Comparison of ENCODE assay signal across 1 cellular context in genomic region chr1:19310720-19311502, GRCh38.
A peak's percentile ranks its signal among the peaks of the same experiment; 100 is the strongest.
TF ChIP-seq lines count a peak whose summit lies in the region.

No MANE protein-coding gene starts in this region.

TF ChIP-seq in HepG2, 621 proteins besides CTCF, POLR2A, EP300 and RAD21:
- TF ChIP-seq HIVEP1 (CRISPR knock-in tag; IDR thresholded peaks at IDR 0.05), result 0 out of 2 replicates have a peak, but pooled peaks have one; percentile 16
- TF ChIP-seq NFE2 (CRISPR knock-in tag; IDR thresholded peaks at IDR 0.05), result no peak
- TF ChIP-seq TRIM24 (CRISPR knock-in tag; IDR thresholded peaks at IDR 0.05), result no peak
- TF ChIP-seq ZNF143 (CRISPR knock-in tag; IDR thresholded peaks at IDR 0.05), result no peak
- no peak for TF ChIP-seq NFIB (CRISPR knock-in tag; IDR thresholded peaks at IDR 0.05; ENCODE audit: borderline replicate concordance)
- TF ChIP-seq ZNF18 (CRISPR knock-in tag; IDR thresholded peaks at IDR 0.05; ENCODE audit: insufficient replicate concordance), result no peak
- TF ChIP-seq THAP8 (CRISPR knock-in tag; IDR thresholded peaks at IDR 0.05; ENCODE audit: borderline replicate concordance), result no peak
- 0 out of 2 replicates have a peak, but pooled peaks have one; percentile 12 for TF ChIP-seq SNAPC4 (CRISPR knock-in tag; IDR thresholded peaks at IDR 0.05)
- TF ChIP-seq SP140L (CRISPR knock-in tag; IDR thresholded peaks at IDR 0.05; ENCODE audit: borderline replicate concordance), result no peak
- TF ChIP-seq, protein P1, sequence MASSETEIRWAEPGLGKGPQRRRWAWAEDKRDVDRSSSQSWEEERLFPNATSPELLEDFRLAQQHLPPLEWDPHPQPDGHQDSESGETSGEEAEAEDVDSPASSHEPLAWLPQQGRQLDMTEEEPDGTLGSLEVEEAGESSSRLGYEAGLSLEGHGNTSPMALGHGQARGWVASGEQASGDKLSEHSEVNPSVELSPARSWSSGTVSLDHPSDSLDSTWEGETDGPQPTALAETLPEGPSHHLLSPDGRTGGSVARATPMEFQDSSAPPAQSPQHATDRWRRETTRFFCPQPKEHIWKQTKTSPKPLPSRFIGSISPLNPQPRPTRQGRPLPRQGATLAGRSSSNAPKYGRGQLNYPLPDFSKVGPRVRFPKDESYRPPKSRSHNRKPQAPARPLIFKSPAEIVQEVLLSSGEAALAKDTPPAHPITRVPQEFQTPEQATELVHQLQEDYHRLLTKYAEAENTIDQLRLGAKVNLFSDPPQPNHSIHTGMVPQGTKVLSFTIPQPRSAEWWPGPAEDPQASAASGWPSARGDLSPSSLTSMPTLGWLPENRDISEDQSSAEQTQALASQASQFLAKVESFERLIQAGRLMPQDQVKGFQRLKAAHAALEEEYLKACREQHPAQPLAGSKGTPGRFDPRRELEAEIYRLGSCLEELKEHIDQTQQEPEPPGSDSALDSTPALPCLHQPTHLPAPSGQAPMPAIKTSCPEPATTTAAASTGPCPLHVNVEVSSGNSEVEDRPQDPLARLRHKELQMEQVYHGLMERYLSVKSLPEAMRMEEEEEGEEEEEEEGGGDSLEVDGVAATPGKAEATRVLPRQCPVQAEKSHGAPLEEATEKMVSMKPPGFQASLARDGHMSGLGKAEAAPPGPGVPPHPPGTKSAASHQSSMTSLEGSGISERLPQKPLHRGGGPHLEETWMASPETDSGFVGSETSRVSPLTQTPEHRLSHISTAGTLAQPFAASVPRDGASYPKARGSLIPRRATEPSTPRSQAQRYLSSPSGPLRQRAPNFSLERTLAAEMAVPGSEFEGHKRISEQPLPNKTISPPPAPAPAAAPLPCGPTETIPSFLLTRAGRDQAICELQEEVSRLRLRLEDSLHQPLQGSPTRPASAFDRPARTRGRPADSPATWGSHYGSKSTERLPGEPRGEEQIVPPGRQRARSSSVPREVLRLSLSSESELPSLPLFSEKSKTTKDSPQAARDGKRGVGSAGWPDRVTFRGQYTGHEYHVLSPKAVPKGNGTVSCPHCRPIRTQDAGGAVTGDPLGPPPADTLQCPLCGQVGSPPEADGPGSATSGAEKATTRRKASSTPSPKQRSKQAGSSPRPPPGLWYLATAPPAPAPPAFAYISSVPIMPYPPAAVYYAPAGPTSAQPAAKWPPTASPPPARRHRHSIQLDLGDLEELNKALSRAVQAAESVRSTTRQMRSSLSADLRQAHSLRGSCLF (CRISPR knock-in tag; IDR thresholded peaks at IDR 0.05; ENCODE audit: borderline replicate concordance), result no peak
- TF ChIP-seq PHF5A (CRISPR knock-in tag; IDR thresholded peaks at IDR 0.05; ENCODE audit: low read depth, unreplicated experiment), result no peak
- no peak for TF ChIP-seq KDM3A (CRISPR knock-in tag; IDR thresholded peaks at IDR 0.05; ENCODE audit: low read depth)
- TF ChIP-seq MEF2D (CRISPR knock-in tag; IDR thresholded peaks at IDR 0.05), result peak; percentile 27; the same call in 1 of the 2 replicates
- peak; percentile 65 for TF ChIP-seq ZNF24 (IDR thresholded peaks at IDR 0.05)
- TF ChIP-seq ZNF275 (CRISPR knock-in tag; IDR thresholded peaks at IDR 0.05; ENCODE audit: borderline replicate concordance), result 0 out of 2 replicates have a peak, but pooled peaks have one; percentile 2
- no peak for TF ChIP-seq KLF13 (CRISPR knock-in tag; IDR thresholded peaks at IDR 0.05)
- TF ChIP-seq SOX6 (IDR thresholded peaks at IDR 0.05), result no peak
- TF ChIP-seq SOX6 (CRISPR knock-in tag; IDR thresholded peaks at IDR 0.05), result peak; percentile 40; the same call in 1 of the 2 replicates
- TF ChIP-seq ZNF572 (CRISPR knock-in tag; IDR thresholded peaks at IDR 0.05), result no peak
- TF ChIP-seq RARA (CRISPR knock-in tag; IDR thresholded peaks at IDR 0.05), result no peak
